In the genomic region with DNA sequence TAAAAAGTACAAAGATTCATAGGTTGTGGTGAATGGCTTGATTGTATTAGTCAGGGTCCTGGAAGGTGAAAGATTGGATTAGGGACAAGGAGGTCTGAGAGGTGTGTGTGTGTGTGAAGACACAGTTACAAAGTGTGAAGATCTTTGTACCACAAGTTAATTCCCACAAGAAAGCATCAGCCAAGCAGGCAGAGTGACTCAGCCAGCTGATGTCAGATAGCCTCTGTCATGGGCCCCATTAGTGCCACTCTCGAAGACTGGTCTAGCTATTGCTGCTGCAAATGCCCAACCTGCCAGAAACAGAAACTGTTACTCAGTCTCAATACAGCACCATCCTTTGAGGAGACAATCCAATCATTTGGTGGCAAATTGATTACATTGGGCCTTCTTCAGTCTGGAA, we compare ENCODE assay signal across 1 cellular context.
TF ChIP-seq lines count a peak whose summit lies in the region.

No MANE protein-coding gene starts in this region.

TF ChIP-seq in IMR-90, 13 proteins besides CTCF, POLR2A, EP300 and RAD21 (continued from another document):
- TF ChIP-seq, protein P1, sequence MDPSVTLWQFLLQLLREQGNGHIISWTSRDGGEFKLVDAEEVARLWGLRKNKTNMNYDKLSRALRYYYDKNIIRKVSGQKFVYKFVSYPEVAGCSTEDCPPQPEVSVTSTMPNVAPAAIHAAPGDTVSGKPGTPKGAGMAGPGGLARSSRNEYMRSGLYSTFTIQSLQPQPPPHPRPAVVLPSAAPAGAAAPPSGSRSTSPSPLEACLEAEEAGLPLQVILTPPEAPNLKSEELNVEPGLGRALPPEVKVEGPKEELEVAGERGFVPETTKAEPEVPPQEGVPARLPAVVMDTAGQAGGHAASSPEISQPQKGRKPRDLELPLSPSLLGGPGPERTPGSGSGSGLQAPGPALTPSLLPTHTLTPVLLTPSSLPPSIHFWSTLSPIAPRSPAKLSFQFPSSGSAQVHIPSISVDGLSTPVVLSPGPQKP (IDR thresholded peaks at IDR 0.05; ENCODE audit: borderline replicate concordance, low read depth, low read length) = no peak
- TF ChIP-seq RCOR1 (IDR thresholded peaks at IDR 0.05; ENCODE audit: insufficient replicate concordance, low read length) = no peak
- TF ChIP-seq FOS (IDR thresholded peaks at IDR 0.05; ENCODE audit: low read depth, low read length) = no peak
- no peak for TF ChIP-seq CEBPB (IDR thresholded peaks at IDR 0.05; ENCODE audit: low read depth, low read length)
- no peak for TF ChIP-seq NFE2L2 (IDR thresholded peaks at IDR 0.05; ENCODE audit: low read depth, low read length)
- no peak for TF ChIP-seq MXI1 (IDR thresholded peaks at IDR 0.05; ENCODE audit: borderline replicate concordance, low read depth, low read length)
- TF ChIP-seq CHD1 (IDR thresholded peaks at IDR 0.05; ENCODE audit: low read depth, low read length) = no peak
